12 cellular contexts compared by ENCODE assay signal in genomic region chr22:45248832-45249561, GRCh38. TPM values are rescaled to one million over a fixed set of nuclear protein-coding genes. Genes with fewer than 3 reads are reported as not detected.
DNase-seq lines count a peak whose midpoint lies in the region; ATAC-seq, FAIRE-seq and TF ChIP-seq lines count a peak whose summit lies in the region.
"Had no signal": no experiment of that assay in that cellular context is flagged by ENCODE, and none has a peak within 500 bp of the region (broad histone marks: within the 10 kb centered on the region; RNA-seq: fewer than 3 reads in every experiment).

No MANE protein-coding gene starts in this region.

- no peaks in the 10 kb centered on the region for H3K27me3 ChIP-seq in bronchial epithelial cell (ENCODE audit: control insufficient read depth, insufficient read depth, low read length)

- no peak overlapping the region for H3K4me3 ChIP-seq in bronchial epithelial cell (ENCODE audit: low read depth, low read length)

- in situ Hi-C loops in ACHN (cut with HindIII; ENCODE audit: low pct_ligation_motif_present, low pct_unique_long_range_greater_than_20kb, low sequenced_read_pairs) = no loop called here

- peak; percentile 95 for FAIRE-seq in GM19239 (lab: Jason Lieb, UNC)
- FAIRE-seq in bronchial epithelial cell (lab: Jason Lieb, UNC) = peak; percentile 36

- TF ChIP-seq CTCF in bronchial epithelial cell (IDR thresholded peaks at IDR 0.05; ENCODE audit: insufficient read depth, low read length, severe bottlenecking) = no peak

- no peaks in the 10 kb centered on the region for H3K36me3 ChIP-seq in bronchial epithelial cell (ENCODE audit: control insufficient read depth, insufficient read depth, low read length)

- ATAC-seq in HG03097 (IDR thresholded peaks at IDR 0.05; ENCODE audit: low FRiP score, unreplicated experiment) (peak; percentile 45), GM19463 (IDR thresholded peaks at IDR 0.05; ENCODE audit: unreplicated experiment) (no peak)

- DNase-seq in ACHN (peak; percentile 15), GM19239 (ENCODE audit: insufficient read length, low spot score) (peak; percentile 54), bronchial epithelial cell (ENCODE audit: low read depth) (peak; percentile 49), NCI-H446 treated with DMSO at 0.1 percent for 48 hours (lab: John Stamatoyannopoulos, UW) (no peak), NCI-H1417 treated with DMSO at 0.1 percent for 48 hours (lab: John Stamatoyannopoulos, UW) (no peak), HPDE6-E6E7 (ENCODE audit: extremely low spot score) (no peak)
- DNase-seq: immature natural killer cell, NCI-H446 had no signal

RNA-seq across cellular contexts. Expression of gene KIAA0930, which starts 8.3 kb away (rescaled TPM):
- total RNA-seq in bronchial epithelial cell = 72.1 and 78.5 TPM in 2 replicates

RNA-seq across cellular contexts. Expression of gene UPK3A, which starts 35.8 kb away (rescaled TPM):
- total RNA-seq in bronchial epithelial cell = not detected in 2 replicates
- total RNA-seq: activated T-helper 2 cell treated with anti-CD3 and anti-CD28 coated beads, Interferon-gamma antibody, Interleukin-2, Interleukin-4, amounts not matched to agents 10 μg/mL and 5 μg/mL and 100 μg/mL, durations not matched to agents 14 hours and 24 hours and 36 hours; renal cortical epithelial cell had no signal

Comparison
In these comparisons a context has a peak if more than half of its experiments do, and no peak if none do; other contexts are left out.
1. DNase-seq: peak in ACHN (single experiment), GM19239 (single experiment) and bronchial epithelial cell (single experiment); none in NCI-H446 treated with DMSO at 0.1 percent for 48 hours (single experiment), NCI-H1417 treated with DMSO at 0.1 percent for 48 hours (single experiment) and HPDE6-E6E7 (single experiment).